13 cellular contexts compared by ENCODE assay signal in the genomic region with DNA sequence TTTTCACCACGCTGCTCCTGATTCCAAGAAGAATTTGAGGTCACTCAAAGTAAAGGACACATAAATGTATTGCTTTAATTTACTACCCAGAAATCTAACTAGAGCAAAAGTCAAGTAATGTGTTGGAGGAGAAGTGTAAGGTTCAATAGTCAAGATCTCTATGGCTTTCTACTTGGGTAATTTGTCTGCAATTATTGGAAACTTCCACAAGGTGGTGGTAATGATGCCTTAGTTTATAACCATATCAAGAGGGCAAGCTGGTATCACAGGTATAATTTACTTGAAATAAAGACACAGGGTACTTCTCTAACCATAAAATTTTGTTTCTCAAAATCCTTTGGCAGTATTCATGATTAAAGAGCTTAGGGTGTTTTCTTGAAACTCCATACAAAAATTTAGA. TPM values are rescaled to one million over a fixed set of nuclear protein-coding genes. Genes with fewer than 3 reads are reported as not detected.
DNase-seq lines count a peak whose midpoint lies in the region; ATAC-seq and TF ChIP-seq lines count a peak whose summit lies in the region.
"Had no signal": no experiment of that assay in that cellular context is flagged by ENCODE, and none has a peak within 500 bp of the region (broad histone marks: within the 10 kb centered on the region; RNA-seq: fewer than 3 reads in every experiment).

No MANE protein-coding gene starts in this region.

- H3K9ac ChIP-seq in Loucy (ENCODE audit: low read depth, low read length, poor library complexity, severe bottlenecking): no peak overlapping the region
- no peak overlapping the region for H3K9ac ChIP-seq in mammary epithelial cell (ENCODE audit: insufficient read depth, low read length)
- H3K9ac ChIP-seq in parathyroid adenoma: no peak overlapping the region

- ATAC-seq in GM21367 (IDR thresholded peaks at IDR 0.05; ENCODE audit: unreplicated experiment): no peak
- no peak for ATAC-seq in GM18909 (IDR thresholded peaks at IDR 0.05; ENCODE audit: poor library complexity, unreplicated experiment)
- ATAC-seq in Right ventricle myocardium inferior: no peak

- no peaks in the 10 kb centered on the region for H3K36me3 ChIP-seq in Loucy (ENCODE audit: insufficient read depth, low read length)
- no peaks in the 10 kb centered on the region for H3K36me3 ChIP-seq in mammary epithelial cell (ENCODE audit: insufficient read depth, low read length)
- H3K36me3 ChIP-seq in parathyroid adenoma (ENCODE audit: control insufficient read depth, insufficient read depth, low read length): no peaks in the 10 kb centered on the region
- H3K36me3 ChIP-seq: pancreas had no signal

- H3K27me3 ChIP-seq in Loucy (ENCODE audit: insufficient read depth, low read length, poor library complexity, severe bottlenecking) (no peaks in the 10 kb centered on the region), mammary epithelial cell (ENCODE audit: insufficient read depth, low read length) (no peaks in the 10 kb centered on the region), parathyroid adenoma (ENCODE audit: control insufficient read depth, insufficient read depth, low read length) (no peaks in the 10 kb centered on the region)

- no peaks in the 10 kb centered on the region for H3K79me2 ChIP-seq in Loucy (ENCODE audit: insufficient read depth, low read length)
- no peaks in the 10 kb centered on the region for H3K79me2 ChIP-seq in mammary epithelial cell (ENCODE audit: insufficient read depth, low read length)
- H3K79me2 ChIP-seq in parathyroid adenoma: no peaks in the 10 kb centered on the region

- H3F3A ChIP-seq in Loucy (ENCODE audit: low read depth): no peaks in the 10 kb centered on the region

- peak; percentile 33; the same call in 1 of the 2 replicates for TF ChIP-seq CTCF in Loucy (conservative IDR thresholded peaks at IDR 0.05; ENCODE audit: low read length)
- peak; percentile 8 to 23 for TF ChIP-seq CTCF in mammary epithelial cell (conservative IDR thresholded peaks at IDR 0.05 in 1 of 2, IDR thresholded peaks at IDR 0.05 in 1 of 2; ENCODE audit: extremely low read depth in 1 of 2, insufficient read depth in 1 of 2, low read depth in 1 of 2, low read length in 2 of 2)
- TF ChIP-seq CTCF in parathyroid adenoma (IDR thresholded peaks at IDR 0.05): peak; percentile 35

- CTCF ChIA-PET in mammary epithelial cell (lab: Charles Lee; ENCODE audit: low non-redundant PET): no interaction called here

- DNase-seq in NCI-H2081 (lab: John Stamatoyannopoulos, UW): peak; percentile 33 to 44
- no peak for DNase-seq in NCI-H2081 treated with DMSO at 0.1 percent for 48 hours (lab: John Stamatoyannopoulos, UW)
- DNase-seq in mammary epithelial cell: no peak
- DNase-seq in Right ventricle myocardium inferior (ENCODE audit: missing footprints): no peak
- DNase-seq: immature natural killer cell, NCI-H2107, pancreas had no signal

- no TSS peak for BruUV-seq in mammary epithelial cell (replicated peaks; lab: Mats Ljungman, UMichigan)

- H3K4me2 ChIP-seq in Loucy (ENCODE audit: low read depth, low read length, poor library complexity, severe bottlenecking) (no peak overlapping the region), mammary epithelial cell (ENCODE audit: insufficient read depth, low read depth, low read length) (no peak overlapping the region), parathyroid adenoma (ENCODE audit: low read length) (no peak overlapping the region)

- WGBS in mammary epithelial cell (ENCODE audit: low coverage, missing lambda C conversion rate): 0% methylated on average over 1 of the region's 1 CpG

- no peak overlapping the region for H3K27ac ChIP-seq in mammary epithelial cell (ENCODE audit: insufficient read depth, low read depth, low read length)
- no peak overlapping the region for H3K27ac ChIP-seq in parathyroid adenoma
- H3K27ac ChIP-seq: pancreas had no signal

- H3K4me1 ChIP-seq in Loucy (ENCODE audit: insufficient read depth, low read length, poor library complexity, severe bottlenecking): peaks cover 3% of the 10 kb centered on the region
- H3K4me1 ChIP-seq in mammary epithelial cell (ENCODE audit: insufficient read depth, low read length): no peaks in the 10 kb centered on the region
- no peaks in the 10 kb centered on the region for H3K4me1 ChIP-seq in parathyroid adenoma
- H3K4me1 ChIP-seq: pancreas had no signal

- H3K9me3 ChIP-seq in Loucy (ENCODE audit: insufficient read depth, low read depth, low read length) (no peaks in the 10 kb centered on the region), mammary epithelial cell (replicated peaks; ENCODE audit: insufficient read depth, low read length) (no peaks in the 10 kb centered on the region), parathyroid adenoma (ENCODE audit: control insufficient read depth, low read length) (no peaks in the 10 kb centered on the region)
- H3K9me3 ChIP-seq: pancreas had no signal

- intact Hi-C loops in mammary epithelial cell (cut with micrococcal nuclease) (loop anchor here (2.0 kb wide), 1 partner anchor 249 kb away; no protein-coding TSS in a partner anchor), Right ventricle myocardium inferior (cut with DNase I) (loop anchor here (5.0 kb wide), 1 partner anchor 248 kb away; no protein-coding TSS in a partner anchor)

- H2AFZ ChIP-seq in Loucy (ENCODE audit: low read length) (no peak overlapping the region), mammary epithelial cell (ENCODE audit: low read depth, low read length) (no peak overlapping the region), parathyroid adenoma (no peak overlapping the region)

- H4K20me1 ChIP-seq in Loucy (ENCODE audit: insufficient read depth, low read length, poor library complexity, severe bottlenecking) (no peaks in the 10 kb centered on the region), mammary epithelial cell (ENCODE audit: insufficient read depth, low read length) (no peaks in the 10 kb centered on the region)

- no peaks in the 10 kb centered on the region for H3K9me2 ChIP-seq in Loucy (replicated peaks; ENCODE audit: low read depth, low read length)

- H3K4me3 ChIP-seq in Loucy (ENCODE audit: low read length, poor library complexity, severe bottlenecking): no peak overlapping the region
- no peak overlapping the region for H3K4me3 ChIP-seq in mammary epithelial cell (replicated peaks in 1 of 3; ENCODE audit: insufficient read depth in 1 of 3, low read depth in 2 of 3, low read length in 3 of 3)
- H3K4me3 ChIP-seq in parathyroid adenoma (ENCODE audit: low read depth, low read length): no peak overlapping the region
- H3K4me3 ChIP-seq: pancreas had no signal

- in situ Hi-C loops in mammary epithelial cell (cut with MboI; ENCODE audit: low sequenced_read_pairs in 2 of 2): no loop called here

- dilution Hi-C loops in mammary epithelial cell (cut with HindIII; ENCODE audit: low sequenced_read_pairs): no loop called here

RNA-seq across cellular contexts. Expression of gene GRIA3, which starts 10.2 kb away (rescaled TPM):
- total RNA-seq in mammary epithelial cell (under 1 TPM; 0.73 to 0.83 TPM), Right ventricle myocardium inferior (0.73 TPM)
- polyA plus RNA-seq in mammary epithelial cell: 0.06 TPM
- not detected for polyA minus RNA-seq in mammary epithelial cell
- total RNA-seq: dermis microvascular lymphatic vessel endothelial cell; T-helper 2 cell treated with Interferon-gamma antibody and Interleukin-4, amounts not matched to agents 100 ng/mL and 5 ng/mL, for 36 hours had no signal
- polyA plus RNA-seq: immature natural killer cell had no signal

Comparison
In these comparisons a context has a peak if more than half of its experiments do, and no peak if none do; other contexts are left out.
1. DNase-seq: peak in NCI-H2081 (2 of 2); none in NCI-H2081 treated with DMSO at 0.1 percent for 48 hours (single experiment), mammary epithelial cell (single experiment) and Right ventricle myocardium inferior (single experiment).
2. Peak in every context shown above with its lines, with median percentiles within 50 percentile points of each other: CTCF ChIP-seq.